ENCODE assay signal across 9 cellular contexts in genomic region chr16:83813818-83814653, GRCh38. TPM values are rescaled to one million over a fixed set of nuclear protein-coding genes. Genes with fewer than 3 reads are reported as not detected.
DNase-seq lines count a peak whose midpoint lies in the region; ATAC-seq and TF ChIP-seq lines count a peak whose summit lies in the region.
"Had no signal": no experiment of that assay in that cellular context is flagged by ENCODE, and none has a peak within 500 bp of the region (broad histone marks: within the 10 kb centered on the region; RNA-seq: fewer than 3 reads in every experiment).

No MANE protein-coding gene starts in this region.

- H3K79me2 ChIP-seq in GM23248 (ENCODE audit: insufficient read depth): peaks cover 37% of the 10 kb centered on the region

- H3K9me2 ChIP-seq in GM23248 (ENCODE audit: insufficient read depth): no peaks in the 10 kb centered on the region

- no peak overlapping the region for H2AFZ ChIP-seq in GM23248

- H3K4me1 ChIP-seq in GM23248 (ENCODE audit: insufficient read depth): peaks cover 41% of the 10 kb centered on the region

- H3K4me3 ChIP-seq in GM23248: 0 out of 2 replicates have a peak overlapping the region, but pooled peaks have one; percentile 5
- no peak overlapping the region for H3K4me3 ChIP-seq in fibroblast of mammary gland (ENCODE audit: control insufficient read depth, low read depth, low read length)
- peak overlapping the region; percentile 32 for H3K4me3 ChIP-seq in retinal pigment epithelial cell (ENCODE audit: low read length)

- peak overlapping the region; percentile 44 for H3K27ac ChIP-seq in GM23248

- ATAC-seq in HG03159 (IDR thresholded peaks at IDR 0.05; ENCODE audit: unreplicated experiment) (no peak), natural killer cell (no peak), HG03196 (IDR thresholded peaks at IDR 0.05; ENCODE audit: unreplicated experiment) (no peak)

- no peaks in the 10 kb centered on the region for H3K27me3 Mint-ChIP-seq in natural killer cell (ENCODE audit: low read depth in 2 of 2)

- H3K36me3 Mint-ChIP-seq in natural killer cell: no peaks in the 10 kb centered on the region

- H4K20me1 ChIP-seq in GM23248 (ENCODE audit: insufficient read depth): no peaks in the 10 kb centered on the region

- WGBS in GM23248 (ENCODE audit: low coverage in 1 of 2, low lambda C conversion rate in 2 of 2, missing lambda C conversion rate in 2 of 2), 2 experiments: 3 to 6% methylated on average over 13 of the region's 13 CpGs

- peaks cover 12% of the 10 kb centered on the region for H3K27me3 ChIP-seq in GM23248 (replicated peaks; ENCODE audit: insufficient read depth)

- no peak overlapping the region for H3K27ac Mint-ChIP-seq in natural killer cell

- H3K9me3 ChIP-seq in GM23248 (ENCODE audit: low read depth): no peaks in the 10 kb centered on the region

- no peaks in the 10 kb centered on the region for H3K9me3 Mint-ChIP-seq in natural killer cell
- H3K9me3 Mint-ChIP-seq: activated naive CD4-positive, alpha-beta T cell treated with anti-CD3 and anti-CD28 coated beads, Interleukin-2, amount 50 U/mL, for 72 hours had no signal

- H3K4me3 Mint-ChIP-seq in natural killer cell: no peak overlapping the region

- DNase-seq in AG08395 (ENCODE audit: low spot score) (peak; percentile 70), GM23248 (peak; percentile 72), NCI-H510A (lab: John Stamatoyannopoulos, UW) (peak; percentile 70), fibroblast of mammary gland (ENCODE audit: low read depth) (peak; percentile 60), retinal pigment epithelial cell (ENCODE audit: low read depth) (peak; percentile 86), natural killer cell (no peak)

- peaks cover 4% of the 10 kb centered on the region in 2 donors for H3K4me1 Mint-ChIP-seq in natural killer cell

- intact Hi-C loops in natural killer cell (cut with micrococcal nuclease): no loop called here

- in situ Hi-C loops in GM23248 (cut with MboI): no loop called here

- H3K4me2 ChIP-seq in GM23248 (ENCODE audit: unreplicated experiment): peak overlapping the region; percentile 21

- no peak for TF ChIP-seq CTCF in fibroblast of mammary gland (conservative IDR thresholded peaks at IDR 0.05; ENCODE audit: control insufficient read depth, insufficient read depth, low read depth, low read length)
- no peak for TF ChIP-seq CTCF in retinal pigment epithelial cell (conservative IDR thresholded peaks at IDR 0.05; ENCODE audit: low read depth, low read length)
- no peak for TF ChIP-seq CTCF in natural killer cell (IDR thresholded peaks at IDR 0.05)

- peak overlapping the region; percentile 24; the same call in 1 of the 2 replicates for H3K9ac ChIP-seq in GM23248

- peaks cover 15% of the 10 kb centered on the region; the same call in 1 of the 2 replicates for H3K36me3 ChIP-seq in GM23248 (ENCODE audit: low read depth)

- peaks cover 33% of the 10 kb centered on the region for H3F3A ChIP-seq in GM23248 (ENCODE audit: insufficient read depth)

RNA-seq across cellular contexts. Expression of gene HSBP1, which starts 6.3 kb away (rescaled TPM):
- 20.7 and 32.2 TPM in 2 replicates for total RNA-seq in GM23248 (2014; rRNA removed; shearing (Covaris generic))
- polyA plus RNA-seq in GM23248 (2016; fragmentation: Nextera tagmentation; extraction: Ambion mirVana): 392 and 405 TPM in 2 replicates
- total RNA-seq in natural killer cell: 10 to 100 TPM; 34.8 to 39.6 (median 37.8) TPM
